ENCODE assay signal across 24 cellular contexts in the genomic region with DNA sequence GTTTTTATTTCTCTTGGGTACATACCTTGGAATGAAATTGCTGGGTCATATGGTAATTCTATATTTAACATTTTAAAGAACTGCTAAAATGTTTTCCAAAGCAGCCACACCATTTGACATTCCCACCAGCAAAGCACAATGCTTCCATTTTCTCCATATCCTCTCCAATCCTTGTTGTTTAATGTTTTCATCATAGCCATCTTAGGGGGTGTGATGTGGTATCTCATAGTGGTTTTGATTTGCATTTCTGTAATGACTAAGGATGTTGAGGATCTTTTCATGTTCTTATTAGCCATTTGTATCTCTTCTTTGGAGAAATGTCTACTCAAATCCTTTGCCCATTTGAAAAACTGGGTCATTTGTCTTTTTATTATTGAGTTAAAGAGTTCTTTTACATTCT.
"Had no signal": no experiment of that assay in that cellular context is flagged by ENCODE, and none has a peak within 500 bp of the region (broad histone marks: within the 10 kb centered on the region; RNA-seq: fewer than 3 reads in every experiment).

No MANE protein-coding gene starts in this region.

- H3K4me3 Mint-ChIP-seq: naive thymus-derived CD8-positive, alpha-beta T cell; stimulated activated memory B cell treated with anti-CD40 and anti-IgM and Interleukin-4, amounts not matched to agents 10 μg/mL and 1 μg/mL and 100 μg/mL, for 72 hours had no signal

- ATAC-seq: left colon; left lung; lower lobe of right lung; naive thymus-derived CD8-positive, alpha-beta T cell; right lobe of liver; stimulated activated memory B cell treated with anti-CD40 and anti-IgM and Interleukin-4, amounts not matched to agents 10 μg/mL and 1 μg/mL and 100 μg/mL, for 72 hours; upper lobe of right lung had no signal

- H3K27me3 Mint-ChIP-seq: naive thymus-derived CD8-positive, alpha-beta T cell; stimulated activated memory B cell treated with anti-CD40 and anti-IgM and Interleukin-4, amounts not matched to agents 10 μg/mL and 1 μg/mL and 100 μg/mL, for 72 hours had no signal

- H3K27ac ChIP-seq: left lung, lower lobe of right lung, ovary, right atrium auricular region, right lobe of liver, suprapubic skin, thoracic aorta, tibial artery, upper lobe of right lung had no signal

- H3K4me1 ChIP-seq: left lung, lower lobe of right lung, right atrium auricular region, right lobe of liver, suprapubic skin, tibial artery, upper lobe of right lung had no signal

- H3K36me3 Mint-ChIP-seq: stimulated activated memory B cell treated with anti-CD40 and anti-IgM and Interleukin-4, amounts not matched to agents 10 μg/mL and 1 μg/mL and 100 μg/mL, for 72 hours had no signal

- H3K36me3 ChIP-seq: left lung, lower lobe of right lung, ovary, right atrium auricular region, right lobe of liver, suprapubic skin, thoracic aorta, tibial artery, upper lobe of right lung had no signal

- H3K27me3 ChIP-seq: left lung, ovary, right atrium auricular region, right lobe of liver, suprapubic skin, tibial artery, upper lobe of right lung had no signal

- H3K4me3 ChIP-seq: left lung, lower lobe of right lung, ovary, right atrium auricular region, right lobe of liver, smooth muscle cell, suprapubic skin, thoracic aorta, tibial artery, upper lobe of right lung had no signal

- H3K4me2 ChIP-seq: smooth muscle cell had no signal

- H3K9me3 ChIP-seq: left lung, lower lobe of right lung, ovary, right atrium auricular region, suprapubic skin, thoracic aorta, tibial artery, upper lobe of right lung had no signal

- H3K4me1 Mint-ChIP-seq: stimulated activated memory B cell treated with anti-CD40 and anti-IgM and Interleukin-4, amounts not matched to agents 10 μg/mL and 1 μg/mL and 100 μg/mL, for 72 hours had no signal

- DNase-seq: hippocampal formation; kidney glomerular epithelial cell; left colon; left lung; lower lobe of right lung; mammary epithelial cell; mesenchymal stem cell; naive thymus-derived CD8-positive, alpha-beta T cell; ovary; right lobe of liver; stimulated activated CD4-positive, alpha-beta T cell treated with anti-CD3 and anti-CD28 coated beads, Interleukin-1b, Interleukin-23, amount 100 ng/mL, for 48 hours; stimulated activated CD4-positive, alpha-beta T cell treated with anti-CD3 and anti-CD28 coated beads, Interleukin-2, amount 100 ng/mL, for 48 hours; stimulated activated CD4-positive, alpha-beta T cell treated with anti-CD3 and anti-CD28 coated beads, Interleukin-4, amount 100 ng/mL, for 4 hours; stimulated activated CD8-positive, alpha-beta memory T cell treated with anti-CD3 and anti-CD28 coated beads, Interleukin-4, amount 100 ng/mL, for 48 hours; stimulated activated naive CD4-positive, alpha-beta T cell treated with Interleukin-2 at 50 U/mL for 16 hours; tibial artery; trophoblast cell; upper lobe of right lung had no signal

- H3K27ac Mint-ChIP-seq: progenitor cell of endocrine pancreas; stimulated activated memory B cell treated with anti-CD40 and anti-IgM and Interleukin-4, amounts not matched to agents 10 μg/mL and 1 μg/mL and 100 μg/mL, for 72 hours had no signal

- H3K9me3 Mint-ChIP-seq: naive thymus-derived CD8-positive, alpha-beta T cell; stimulated activated memory B cell treated with anti-CD40 and anti-IgM and Interleukin-4, amounts not matched to agents 10 μg/mL and 1 μg/mL and 100 μg/mL, for 72 hours had no signal
